In the genomic region with DNA sequence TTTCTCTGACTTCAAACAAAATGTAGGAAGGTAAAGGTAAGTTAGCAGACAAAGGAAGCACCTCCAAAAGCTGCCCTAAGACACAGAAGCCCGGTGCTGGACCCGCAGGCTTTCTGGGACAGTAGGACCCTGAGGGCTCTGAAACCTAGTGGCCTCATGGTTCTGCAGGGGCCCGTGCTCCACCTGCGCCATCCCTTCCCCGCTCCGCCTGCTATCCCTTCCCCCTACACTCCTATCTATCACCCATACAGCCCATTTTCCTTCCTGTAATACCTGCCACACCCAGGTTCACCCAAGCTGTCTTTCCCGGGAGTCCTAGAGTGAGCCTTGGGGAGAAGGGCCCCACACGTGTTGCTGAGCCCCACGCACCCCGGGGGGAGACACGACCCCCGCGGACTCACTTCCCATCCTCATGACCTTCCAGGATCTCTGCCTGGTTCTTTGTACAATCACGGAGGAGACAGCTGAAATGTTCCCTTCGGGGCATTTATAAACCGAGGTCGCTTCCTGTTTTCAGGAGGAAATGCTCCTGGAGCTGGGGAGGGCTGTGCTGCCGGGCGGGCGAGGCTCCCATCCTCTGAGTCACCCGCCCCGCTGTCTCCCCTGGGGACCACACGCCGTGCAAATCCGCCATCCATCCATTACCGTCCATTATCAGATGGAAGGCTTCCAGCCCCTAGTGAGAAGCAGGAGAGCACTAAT, we compare ENCODE assay signal across 10 cellular contexts.
DNase-seq lines count a peak whose midpoint lies in the region; ATAC-seq and TF ChIP-seq lines count a peak whose summit lies in the region.
"Had no signal": no experiment of that assay in that cellular context is flagged by ENCODE, and none has a peak within 500 bp of the region (broad histone marks: within the 10 kb centered on the region; RNA-seq: fewer than 3 reads in every experiment).

No MANE protein-coding gene starts in this region.

- peak; percentile 88 for ATAC-seq in HCT116

- H3K4me3 ChIP-seq in HCT116 (replicated peaks in 1 of 2; ENCODE audit: low read depth in 1 of 2, low read length in 2 of 2) (peak overlapping the region; percentile 44 to 62), MM.1S (ENCODE audit: low read length) (no peak overlapping the region)

- RAD21 ChIA-PET in HCT116 (lab: Charles Lee; ENCODE audit: low non-redundant PET in 1 of 2, low total read pairs in 2 of 2, uncharacterized antibody in 2 of 2, unreplicated experiment in 2 of 2) = interaction anchor here in 1 of 2 experiments (0.7 kb wide), 1 partner anchor 26 kb away, joined by 3 read pairs; no protein-coding TSS in a partner anchor

- H3K9ac ChIP-seq in HCT116 (ENCODE audit: low read length) (peak overlapping the region; percentile 66), MM.1S (ENCODE audit: low read length) (no peak overlapping the region)

- intact Hi-C loops in HCT116 (cut with micrococcal nuclease) = no loop called here

- CTCF ChIA-PET in HCT116 (lab: Charles Lee) = no interaction called here

- peaks cover 2% of the 10 kb centered on the region for H3K9me3 Mint-ChIP-seq in glutamatergic neuron (ENCODE audit: unreplicated experiment)

- H3K27me3 ChIP-seq in HCT116 (ENCODE audit: insufficient read depth, low read length) (no peaks in the 10 kb centered on the region), MM.1S (replicated peaks; ENCODE audit: insufficient read depth, low read length) (no peaks in the 10 kb centered on the region)

- peak overlapping the region; percentile 54 for H3K27ac ChIP-seq in HCT116 (ENCODE audit: low read depth, low read length)
- no peak overlapping the region for H3K27ac ChIP-seq in MM.1S (ENCODE audit: low read length)

- H4K20me1 ChIP-seq in HCT116 (ENCODE audit: insufficient read depth) = no peaks in the 10 kb centered on the region
- no peaks in the 10 kb centered on the region for H4K20me1 ChIP-seq in MM.1S (ENCODE audit: insufficient read depth, low read length)

- no peak for TF ChIP-seq POLR2A in HCT116 (IDR thresholded peaks at IDR 0.05; ENCODE audit: borderline replicate concordance, extremely low read depth, insufficient read depth, insufficient read length)

- H3K4me3 Mint-ChIP-seq in glutamatergic neuron (ENCODE audit: unreplicated experiment) = no peak overlapping the region

- H3K4me1 Mint-ChIP-seq in glutamatergic neuron (ENCODE audit: low read depth, unreplicated experiment) = peaks cover 10% of the 10 kb centered on the region

- no peaks in the 10 kb centered on the region for H3K36me3 ChIP-seq in HCT116 (ENCODE audit: control insufficient read depth in 1 of 2, insufficient read depth in 2 of 2, low read length in 2 of 2)
- no peaks in the 10 kb centered on the region for H3K36me3 ChIP-seq in MM.1S (replicated peaks; ENCODE audit: insufficient read depth, low read length)

- no peaks in the 10 kb centered on the region for H3F3A ChIP-seq in MM.1S (ENCODE audit: insufficient read depth, low read length)

- TF ChIP-seq CTCF in HCT116 (IDR thresholded peaks at IDR 0.05 in 2 of 3, conservative IDR thresholded peaks at IDR 0.05 in 1 of 3; ENCODE audit: borderline replicate concordance in 1 of 3, insufficient read depth in 1 of 3, low read depth in 2 of 3, low read length in 2 of 3) = no peak
- no peak for TF ChIP-seq CTCF in glutamatergic neuron (IDR thresholded peaks at IDR 0.05; ENCODE audit: partially characterized antibody, unreplicated experiment)
- no peak for TF ChIP-seq CTCF in MM.1S (IDR thresholded peaks at IDR 0.05; ENCODE audit: low read length)

- H3K9me3 ChIP-seq in HCT116 (ENCODE audit: control insufficient read depth in 1 of 2, insufficient read depth in 1 of 2, low read depth in 1 of 2, low read length in 2 of 2) (no peaks in the 10 kb centered on the region), MM.1S (replicated peaks; ENCODE audit: insufficient read depth, low read length) (no peaks in the 10 kb centered on the region)

- DNase-seq in HCT116 (ENCODE audit: low read depth, low spot score) (peak; percentile 28), glutamatergic neuron (peak; percentile 81), retina (peak; percentile 61), MM.1S (no peak), NCI-H526 treated with DMSO at 0.1 percent for 48 hours (lab: John Stamatoyannopoulos, UW) (no peak), HuH-7.5 (ENCODE audit: low spot score) (no peak)
- no peak for DNase-seq in activated CD4-positive, CD25-positive, alpha-beta regulatory T cell (lab: John Stamatoyannopoulos, UW)
- DNase-seq: activated T-cell treated with anti-CD3 and anti-CD28 coated beads, Interleukin-2, amount 50 U/mL, for 48 hours; SHP77 had no signal

- H2AFZ ChIP-seq in HCT116 (ENCODE audit: low read depth, low read length, poor library complexity, severe bottlenecking) (peak overlapping the region; percentile 78), MM.1S (ENCODE audit: low read length) (no peak overlapping the region)

- no peaks in the 10 kb centered on the region for H3K36me3 Mint-ChIP-seq in glutamatergic neuron (ENCODE audit: unreplicated experiment)

- TSS peak; percentile 80 for BruUV-seq in HCT116 (replicated peaks; lab: Mats Ljungman, UMichigan)

- H3K9me2 ChIP-seq in HCT116 (ENCODE audit: insufficient read depth) = no peaks in the 10 kb centered on the region
- H3K9me2 ChIP-seq in MM.1S (replicated peaks; ENCODE audit: insufficient read depth, low read length) = no peaks in the 10 kb centered on the region

- H3K79me2 ChIP-seq in HCT116 (ENCODE audit: insufficient read depth, low read length) = no peaks in the 10 kb centered on the region
- H3K79me2 ChIP-seq in MM.1S (ENCODE audit: low read length) = no peaks in the 10 kb centered on the region

- POLR2A ChIA-PET in HCT116 (lab: Charles Lee) = interaction anchor here (1.0 kb wide), 1 partner anchor 17 kb away, joined by 3 read pairs; no protein-coding TSS in a partner anchor

- H3K4me2 ChIP-seq in HCT116 (ENCODE audit: low read length) = peak overlapping the region; percentile 89
- no peak overlapping the region for H3K4me2 ChIP-seq in MM.1S (ENCODE audit: low read depth, low read length)

- peaks cover 25 to 36% of the 10 kb centered on the region in 2 experiments for H3K4me1 ChIP-seq in HCT116 (ENCODE audit: control insufficient read depth in 1 of 2, insufficient read depth in 2 of 2, low read length in 2 of 2)
- H3K4me1 ChIP-seq in MM.1S (ENCODE audit: low read length) = no peaks in the 10 kb centered on the region

- H3K27ac Mint-ChIP-seq in glutamatergic neuron (ENCODE audit: unreplicated experiment) = peak overlapping the region; percentile 84

- H3K27me3 Mint-ChIP-seq in glutamatergic neuron (ENCODE audit: unreplicated experiment) = peaks cover 2% of the 10 kb centered on the region

- TF ChIP-seq RAD21 in HCT116 (IDR thresholded peaks at IDR 0.05; ENCODE audit: low read depth) = 0 out of 2 replicates have a peak, but pooled peaks have one; percentile 18

TF ChIP-seq in HCT116, 20 proteins besides CTCF, POLR2A, EP300 and RAD21 (continues in another document):
- no peak for TF ChIP-seq ZFX (IDR thresholded peaks at IDR 0.05)
- TF ChIP-seq ZNF274 (IDR thresholded peaks at IDR 0.05; ENCODE audit: low read depth, low read length) = no peak
- no peak for TF ChIP-seq TCF7L2 (IDR thresholded peaks at IDR 0.05; ENCODE audit: borderline replicate concordance, extremely low read depth, insufficient read depth, insufficient read length)
- peak; percentile 37; the same call in 1 of the 2 replicates for TF ChIP-seq JUND (IDR thresholded peaks at IDR 0.05)
- no peak for TF ChIP-seq CEBPB (IDR thresholded peaks at IDR 0.05; ENCODE audit: low read depth)
- TF ChIP-seq, protein P1, sequence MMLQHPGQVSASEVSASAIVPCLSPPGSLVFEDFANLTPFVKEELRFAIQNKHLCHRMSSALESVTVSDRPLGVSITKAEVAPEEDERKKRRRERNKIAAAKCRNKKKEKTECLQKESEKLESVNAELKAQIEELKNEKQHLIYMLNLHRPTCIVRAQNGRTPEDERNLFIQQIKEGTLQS (IDR thresholded peaks at IDR 0.05) = no peak
- TF ChIP-seq FOSL1 (IDR thresholded peaks at IDR 0.05; ENCODE audit: low read depth) = peak; percentile 63

TF ChIP-seq in PFSK-1, 5 proteins besides CTCF, POLR2A, EP300 and RAD21:
- TF ChIP-seq SIN3A (IDR thresholded peaks at IDR 0.05; ENCODE audit: borderline replicate concordance, insufficient read depth, low read length) (peak; percentile 13; the same call in 1 of the 2 replicates), TAF1 (IDR thresholded peaks at IDR 0.05; ENCODE audit: borderline replicate concordance, insufficient read depth, low read length) (no peak), POLR2AphosphoS5 (IDR thresholded peaks at IDR 0.05; ENCODE audit: low read depth, low read length) (0 out of 2 replicates have a peak, but pooled peaks have one; percentile 18), FOXP2 (optimal IDR thresholded peaks at IDR 0.05; ENCODE audit: borderline replicate concordance, extremely low read depth, extremely low read length, insufficient read depth) (peak; percentile 50)
- TF ChIP-seq, protein P2, sequence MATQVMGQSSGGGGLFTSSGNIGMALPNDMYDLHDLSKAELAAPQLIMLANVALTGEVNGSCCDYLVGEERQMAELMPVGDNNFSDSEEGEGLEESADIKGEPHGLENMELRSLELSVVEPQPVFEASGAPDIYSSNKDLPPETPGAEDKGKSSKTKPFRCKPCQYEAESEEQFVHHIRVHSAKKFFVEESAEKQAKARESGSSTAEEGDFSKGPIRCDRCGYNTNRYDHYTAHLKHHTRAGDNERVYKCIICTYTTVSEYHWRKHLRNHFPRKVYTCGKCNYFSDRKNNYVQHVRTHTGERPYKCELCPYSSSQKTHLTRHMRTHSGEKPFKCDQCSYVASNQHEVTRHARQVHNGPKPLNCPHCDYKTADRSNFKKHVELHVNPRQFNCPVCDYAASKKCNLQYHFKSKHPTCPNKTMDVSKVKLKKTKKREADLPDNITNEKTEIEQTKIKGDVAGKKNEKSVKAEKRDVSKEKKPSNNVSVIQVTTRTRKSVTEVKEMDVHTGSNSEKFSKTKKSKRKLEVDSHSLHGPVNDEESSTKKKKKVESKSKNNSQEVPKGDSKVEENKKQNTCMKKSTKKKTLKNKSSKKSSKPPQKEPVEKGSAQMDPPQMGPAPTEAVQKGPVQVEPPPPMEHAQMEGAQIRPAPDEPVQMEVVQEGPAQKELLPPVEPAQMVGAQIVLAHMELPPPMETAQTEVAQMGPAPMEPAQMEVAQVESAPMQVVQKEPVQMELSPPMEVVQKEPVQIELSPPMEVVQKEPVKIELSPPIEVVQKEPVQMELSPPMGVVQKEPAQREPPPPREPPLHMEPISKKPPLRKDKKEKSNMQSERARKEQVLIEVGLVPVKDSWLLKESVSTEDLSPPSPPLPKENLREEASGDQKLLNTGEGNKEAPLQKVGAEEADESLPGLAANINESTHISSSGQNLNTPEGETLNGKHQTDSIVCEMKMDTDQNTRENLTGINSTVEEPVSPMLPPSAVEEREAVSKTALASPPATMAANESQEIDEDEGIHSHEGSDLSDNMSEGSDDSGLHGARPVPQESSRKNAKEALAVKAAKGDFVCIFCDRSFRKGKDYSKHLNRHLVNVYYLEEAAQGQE (IDR thresholded peaks at IDR 0.05; ENCODE audit: insufficient read depth in 1 of 2, low read depth in 2 of 2, low read length in 2 of 2) = no peak

Comparison
In these comparisons a context has a peak if more than half of its experiments do, and no peak if none do; other contexts are left out.
1. DNase-seq: peak in HCT116 (single experiment), glutamatergic neuron (single experiment) and retina (single experiment); none in MM.1S (single experiment), NCI-H526 treated with DMSO at 0.1 percent for 48 hours (single experiment), activated CD4-positive, CD25-positive, alpha-beta regulatory T cell (0 of 4) and HuH-7.5 (single experiment).